ENCODE assay signal across 8 cellular contexts in genomic region chr1:26530898-26531598, GRCh38. TPM values are rescaled to one million over a fixed set of nuclear protein-coding genes. Genes with fewer than 3 reads are reported as not detected.
DNase-seq lines count a peak whose midpoint lies in the region; ATAC-seq and TF ChIP-seq lines count a peak whose summit lies in the region.

No MANE protein-coding gene starts in this region.

- peak overlapping the region; percentile 95 for H3K4me2 ChIP-seq in PC-3 (ENCODE audit: low read length)

- H3K27me3 ChIP-seq in PC-3 (ENCODE audit: low read length) (no peaks in the 10 kb centered on the region), dorsolateral prefrontal cortex (no peaks in the 10 kb centered on the region), gastroesophageal sphincter (peaks cover 11% of the 10 kb centered on the region)

- TF ChIP-seq EP300 in gastroesophageal sphincter (IDR thresholded peaks at IDR 0.05): no peak

- no peaks in the 10 kb centered on the region for H3K9me2 ChIP-seq in PC-3 (replicated peaks; ENCODE audit: low read length)

- peaks cover 20 to 44% (median 38%) of the 10 kb centered on the region in 4 donors for H3K4me1 Mint-ChIP-seq in naive thymus-derived CD8-positive, alpha-beta T cell

- peak overlapping the region; percentile 81 to 94 (median 86) for H3K4me3 Mint-ChIP-seq in naive thymus-derived CD8-positive, alpha-beta T cell

- WGBS in gastroesophageal sphincter (ENCODE audit: low coverage in 1 of 2), 2 donors: no CpG with 5 or more reads among the region's 9 CpGs

- peaks cover 58% of the 10 kb centered on the region for H3K79me2 ChIP-seq in PC-3 (ENCODE audit: low read length)

- H3K36me3 ChIP-seq in PC-3 (ENCODE audit: low read depth, low read length) (no peaks in the 10 kb centered on the region), gastroesophageal sphincter (no peaks in the 10 kb centered on the region)

- H3K9me3 ChIP-seq in PC-3 (ENCODE audit: low read length) (no peaks in the 10 kb centered on the region), gastroesophageal sphincter (no peaks in the 10 kb centered on the region)

- H3K36me3 Mint-ChIP-seq in naive thymus-derived CD8-positive, alpha-beta T cell: no peaks in the 10 kb centered on the region

- H3K4me3 ChIP-seq in PC-3 (ENCODE audit: low read length) (peak overlapping the region; percentile 78), dorsolateral prefrontal cortex (peak overlapping the region in 49 of 59 donors; percentile 57 to 95 (median 77)), gastroesophageal sphincter (peak overlapping the region in 1 of 2 donors; percentile 81)

- TF ChIP-seq CTCF in PC-3 (conservative IDR thresholded peaks at IDR 0.05; ENCODE audit: low read depth, low read length) (peak; percentile 70), dorsolateral prefrontal cortex (IDR thresholded peaks at IDR 0.05 in 54 of 56, conservative IDR thresholded peaks at IDR 0.05 in 2 of 56; ENCODE audit: low read depth in 1 of 56, partially characterized antibody in 56 of 56) (peak in 8 of 56 donors; percentile 11 to 32 (median 18)), gastroesophageal sphincter (IDR thresholded peaks at IDR 0.05) (no peak)

- ATAC-seq in PC-3 (peak; percentile 78), HG03139 (IDR thresholded peaks at IDR 0.05; ENCODE audit: unreplicated experiment) (no peak), gastroesophageal sphincter (no peak)
- no peak for ATAC-seq in naive thymus-derived CD8-positive, alpha-beta T cell

- H3K4me1 ChIP-seq in PC-3 (ENCODE audit: insufficient read depth, low read length): peaks cover 19% of the 10 kb centered on the region
- H3K4me1 ChIP-seq in gastroesophageal sphincter: peaks cover 0 to 18% (median 0%) of the 10 kb centered on the region in 3 donors

- peak overlapping the region; percentile 71 for H3K9ac ChIP-seq in PC-3 (ENCODE audit: low read length)

- H3K27ac ChIP-seq in PC-3 (ENCODE audit: low read length) (peak overlapping the region; percentile 70), dorsolateral prefrontal cortex (peak overlapping the region in 54 of 59 donors; percentile 1 to 91 (median 71)), gastroesophageal sphincter (no peak overlapping the region)

- H3K27me3 Mint-ChIP-seq in naive thymus-derived CD8-positive, alpha-beta T cell: no peaks in the 10 kb centered on the region

- 0 out of 2 replicates have a peak, but pooled peaks cover 2% of the 10 kb centered on the region for H4K20me1 ChIP-seq in PC-3 (ENCODE audit: low read length)

- no TSS peak for BruUV-seq in PC-3 (replicated peaks; lab: Mats Ljungman, UMichigan)

- no peaks in the 10 kb centered on the region for H3F3A ChIP-seq in PC-3 (ENCODE audit: low read length, unreplicated experiment)

- peak; percentile 21 to 74 (median 51) for DNase-seq in NCI-H1417 (lab: John Stamatoyannopoulos, UW)
- DNase-seq in NCI-H1417 treated with DMSO at 0.1 percent for 48 hours (lab: John Stamatoyannopoulos, UW): no peak
- DNase-seq in HUDEP-2 (lab: John Stamatoyannopoulos, UW; ENCODE audit: unreplicated experiment in 76 of 76): peak in 42 of 76 experiments; percentile 7 to 52 (median 26)
- peak; percentile 92 for DNase-seq in PC-3
- DNase-seq in dorsolateral prefrontal cortex: peak in 1 of 10 donors; percentile 48
- DNase-seq in naive thymus-derived CD8-positive, alpha-beta T cell: no peak

- no peaks in the 10 kb centered on the region for H3K9me3 Mint-ChIP-seq in naive thymus-derived CD8-positive, alpha-beta T cell

- POLR2A ChIA-PET in PC-3 (lab: Charles Lee; ENCODE audit: unreplicated experiment): interaction anchor here (0.5 kb wide), 1 partner anchor 174 kb away, joined by 4 read pairs; no protein-coding TSS in a partner anchor
- POLR2A ChIA-PET in naive thymus-derived CD8-positive, alpha-beta T cell (lab: Charles Lee): interaction anchor here (0.6 to 4.3 kb wide), 5 partner anchors 9 to 93 kb away, joined by 3 to 43 read pairs (median 7); no protein-coding TSS in a partner anchor

- H3K27ac Mint-ChIP-seq in naive thymus-derived CD8-positive, alpha-beta T cell: peak overlapping the region in 8 of 10 donors; percentile 8 to 86 (median 60)

- TF ChIP-seq POLR2A in gastroesophageal sphincter (IDR thresholded peaks at IDR 0.05): no peak

- CTCF ChIA-PET in PC-3 (lab: Charles Lee): interaction anchor here (0.6 to 2.7 kb wide), 2 partner anchors 30 to 537 kb away, joined by 3 to 22 read pairs; no protein-coding TSS in a partner anchor

- intact Hi-C loops in PC-3 (cut with micrococcal nuclease): loop anchor here (1.0 kb wide), 1 partner anchor 31 kb away; no protein-coding TSS in a partner anchor
- intact Hi-C loops in dorsolateral prefrontal cortex (cut with DNase I): loop anchor here in 1 of 2 donors (2.0 kb wide), 1 partner anchor 30 kb away; no protein-coding TSS in a partner anchor

- H2AFZ ChIP-seq in PC-3 (ENCODE audit: low read length): no peak overlapping the region

RNA-seq across cellular contexts. Expression of gene RPS6KA1, which starts 1.5 kb away (rescaled TPM):
- 98.2 and 111 TPM in 2 replicates for total RNA-seq in PC-3 (2014; rRNA removed)
- 10 to 100 TPM; 11.3 to 46.0 (median 22.5) TPM for total RNA-seq in dorsolateral prefrontal cortex
- 10 to 100 TPM; 95.2 to 97.0 TPM for total RNA-seq in naive thymus-derived CD8-positive, alpha-beta T cell
- polyA plus RNA-seq in naive thymus-derived CD8-positive, alpha-beta T cell: 100 to 1,000 TPM; 125 to 137 (median 125) TPM
- 1 to 10 TPM; 3.5 to 8.5 (median 6.2) TPM for total RNA-seq in gastroesophageal sphincter

RNA-seq across cellular contexts. Expression of gene HMGN2, which starts 58.8 kb away (rescaled TPM):
- 822 and 888 TPM in 2 replicates for total RNA-seq in PC-3 (2014; rRNA removed)
- 100 to 1,000 TPM in 110 of 120 experiments, 10 to 100 TPM in 10; 80.7 to 313 (median 149) TPM for total RNA-seq in dorsolateral prefrontal cortex
- total RNA-seq in naive thymus-derived CD8-positive, alpha-beta T cell: 100 to 1,000 TPM; 382 TPM
- 100 to 1,000 TPM; 634 to 759 (median 709) TPM for polyA plus RNA-seq in naive thymus-derived CD8-positive, alpha-beta T cell
- 100 to 1,000 TPM; 128 to 288 (median 252) TPM for total RNA-seq in gastroesophageal sphincter

Comparison
In these comparisons a context has a peak if more than half of its experiments do, and no peak if none do; other contexts are left out.
1. DNase-seq: peak in NCI-H1417 (3 of 3), HUDEP-2 (42 of 76) and PC-3 (single experiment); none in NCI-H1417 treated with DMSO at 0.1 percent for 48 hours (single experiment) and naive thymus-derived CD8-positive, alpha-beta T cell (0 of 10).
2. H3K27ac ChIP-seq: peak in PC-3 (single experiment) and dorsolateral prefrontal cortex (54 of 59); none in gastroesophageal sphincter (0 of 4).